Comparison of ENCODE assay signal across 26 cellular contexts in genomic region chr22:39511226-39511625, GRCh38. TPM values are rescaled to one million over a fixed set of nuclear protein-coding genes. Genes with fewer than 3 reads are reported as not detected.
DNase-seq lines count a peak whose midpoint lies in the region; ATAC-seq, FAIRE-seq and TF ChIP-seq lines count a peak whose summit lies in the region.
"Had no signal": no experiment of that assay in that cellular context is flagged by ENCODE, and none has a peak within 500 bp of the region (broad histone marks: within the 10 kb centered on the region; RNA-seq: fewer than 3 reads in every experiment).

No MANE protein-coding gene starts in this region.

- H2AFZ ChIP-seq in HepG2 (ENCODE audit: low read length) = no peak overlapping the region
- no peak overlapping the region for H2AFZ ChIP-seq in osteoblast (ENCODE audit: low read length)
- H2AFZ ChIP-seq: GM23248 had no signal

- BruUV-seq in HepG2 (replicated peaks; lab: Mats Ljungman, UMichigan) = no TSS peak

- H3K27ac Mint-ChIP-seq in stimulated activated naive B cell treated with anti-CD40 and anti-IgM and Interleukin-4, amounts not matched to agents 10 μg/mL and 1 μg/mL and 100 μg/mL, for 72 hours = peak overlapping the region; percentile 7
- H3K27ac Mint-ChIP-seq: CD4-positive, alpha-beta T cell; CD8-positive, alpha-beta memory T cell had no signal

- no peak overlapping the region for H3K27ac ChIP-seq in right atrium auricular region
- H3K27ac ChIP-seq in HepG2 (ENCODE audit: extremely low read length, insufficient read depth, low read length) = no peak overlapping the region
- H3K27ac ChIP-seq in osteoblast (ENCODE audit: low read depth, low read length) = no peak overlapping the region
- H3K27ac ChIP-seq: A549; BLaER1 treated with 17β-estradiol and CSF1 and Interleukin-3, amounts not matched to agents 10 nM and 100 nM; GM23248 had no signal

- H3K27me3 Mint-ChIP-seq in stimulated activated naive B cell treated with anti-CD40 and anti-IgM and Interleukin-4, amounts not matched to agents 10 μg/mL and 1 μg/mL and 100 μg/mL, for 72 hours = no peaks in the 10 kb centered on the region
- H3K27me3 Mint-ChIP-seq: CD4-positive, alpha-beta T cell had no signal

- H4K20me1 ChIP-seq in HepG2 (ENCODE audit: insufficient read depth, low read length) = peaks cover 32% of the 10 kb centered on the region
- peaks cover 43% of the 10 kb centered on the region for H4K20me1 ChIP-seq in osteoblast (ENCODE audit: insufficient read depth, low read length)

- H3K79me2 ChIP-seq in HepG2 (ENCODE audit: insufficient read depth, low read length) = peaks cover 38% of the 10 kb centered on the region
- H3K79me2 ChIP-seq in osteoblast (ENCODE audit: insufficient read depth, low read length) = peaks cover 60% of the 10 kb centered on the region

- in situ Hi-C loops in HepG2 (cut with HindIII; ENCODE audit: extremely low pct_ligation_motif_present, low pct_unique_long_range_greater_than_20kb) = no loop called here

- H3K4me2 ChIP-seq in HepG2 (ENCODE audit: low read depth, low read length) (no peak overlapping the region), osteoblast (ENCODE audit: insufficient read depth, low read length) (no peak overlapping the region)
- H3K4me2 ChIP-seq: A549; BLaER1 treated with 17β-estradiol and CSF1 and Interleukin-3, amounts not matched to agents 10 nM and 100 nM had no signal

- no peak overlapping the region for H3K4me3 Mint-ChIP-seq in stimulated activated naive B cell treated with anti-CD40 and anti-IgM and Interleukin-4, amounts not matched to agents 10 μg/mL and 1 μg/mL and 100 μg/mL, for 72 hours
- H3K4me3 Mint-ChIP-seq: CD14-positive monocyte; CD4-positive, alpha-beta T cell; CD8-positive, alpha-beta memory T cell had no signal

- no peak overlapping the region for H3K9ac ChIP-seq in HepG2 (ENCODE audit: insufficient read depth, low read depth, low read length)
- H3K9ac ChIP-seq: GM23248 had no signal

- H3K4me3 ChIP-seq in right atrium auricular region = no peak overlapping the region
- no peak overlapping the region for H3K4me3 ChIP-seq in HepG2 (replicated peaks in 1 of 3; ENCODE audit: insufficient read depth in 1 of 3, low read depth in 2 of 3, low read length in 3 of 3)
- no peak overlapping the region for H3K4me3 ChIP-seq in osteoblast (ENCODE audit: insufficient read depth, low read length)
- H3K4me3 ChIP-seq: A549; BLaER1 treated with 17β-estradiol and CSF1 and Interleukin-3, amounts not matched to agents 10 nM and 100 nM; GM12878; GM23248 had no signal

- no peak for FAIRE-seq in HepG2 (lab: Jason Lieb, UNC)
- FAIRE-seq: A549, D721Med, GM12878, GM19239 had no signal

- peaks cover 36 to 53% of the 10 kb centered on the region in 2 donors for H3K4me1 Mint-ChIP-seq in stimulated activated naive B cell treated with anti-CD40 and anti-IgM and Interleukin-4, amounts not matched to agents 10 μg/mL and 1 μg/mL and 100 μg/mL, for 72 hours

- H3K27me3 ChIP-seq in right atrium auricular region = no peaks in the 10 kb centered on the region
- no peaks in the 10 kb centered on the region for H3K27me3 ChIP-seq in HepG2 (ENCODE audit: control insufficient read depth in 1 of 2, insufficient read depth in 2 of 2, low read length in 2 of 2)
- H3K27me3 ChIP-seq in osteoblast (ENCODE audit: insufficient read depth, low read length) = no peaks in the 10 kb centered on the region
- H3K27me3 ChIP-seq: BE2C; BLaER1 treated with 17β-estradiol and CSF1 and Interleukin-3, amounts not matched to agents 10 nM and 100 nM had no signal

- CTCF ChIA-PET in HepG2 (lab: Yijun Ruan, JAX; ENCODE audit: low intra/inter-chr PET ratio, low total read pairs) = no interaction called here

- TF ChIP-seq EP300 in HepG2 (IDR thresholded peaks at IDR 0.05; ENCODE audit: low read depth in 2 of 2, low read length in 2 of 2) (no peak), HepG2 (CRISPR knock-in tag; IDR thresholded peaks at IDR 0.05; ENCODE audit: borderline replicate concordance) (no peak)

- TF ChIP-seq RAD21 in HepG2 (CRISPR knock-in tag; IDR thresholded peaks at IDR 0.05) = no peak

- POLR2A ChIA-PET in HepG2 (lab: Yijun Ruan, JAX) = interaction anchor here (1.1 to 2.3 kb wide), 3 partner anchors 9 to 15 kb away, joined by 5 to 7 read pairs (median 7); partner anchors contain the start of genes ATF4 and MIEF1

- WGBS in HepG2 (ENCODE audit: low lambda C conversion rate) = 98% methylated on average over 13 of the region's 13 CpGs

- peaks cover 59 to 74% of the 10 kb centered on the region in 2 donors for H3K36me3 Mint-ChIP-seq in stimulated activated naive B cell treated with anti-CD40 and anti-IgM and Interleukin-4, amounts not matched to agents 10 μg/mL and 1 μg/mL and 100 μg/mL, for 72 hours

- no peak for TF ChIP-seq CTCF in right atrium auricular region (IDR thresholded peaks at IDR 0.05)
- no peak for TF ChIP-seq CTCF in HepG2 (CRISPR knock-in tag; IDR thresholded peaks at IDR 0.05)
- TF ChIP-seq CTCF in osteoblast (IDR thresholded peaks at IDR 0.05; ENCODE audit: extremely low read depth, low read depth, low read length) = no peak

- no peaks in the 10 kb centered on the region for H3K9me3 Mint-ChIP-seq in stimulated activated naive B cell treated with anti-CD40 and anti-IgM and Interleukin-4, amounts not matched to agents 10 μg/mL and 1 μg/mL and 100 μg/mL, for 72 hours
- H3K9me3 Mint-ChIP-seq: CD14-positive monocyte; CD4-positive, alpha-beta T cell; CD8-positive, alpha-beta memory T cell had no signal

- no peak for TF ChIP-seq POLR2A in HepG2 (IDR thresholded peaks at IDR 0.05; ENCODE audit: insufficient read depth in 1 of 2, low read depth in 2 of 2, low read length in 2 of 2)

- no peaks in the 10 kb centered on the region for H3K9me3 ChIP-seq in right atrium auricular region
- no peaks in the 10 kb centered on the region for H3K9me3 ChIP-seq in HepG2 (ENCODE audit: low read length)
- H3K9me3 ChIP-seq in osteoblast (ENCODE audit: low read depth, low read length) = no peaks in the 10 kb centered on the region
- H3K9me3 ChIP-seq: A549; BE2C; BLaER1 treated with 17β-estradiol and CSF1 and Interleukin-3, amounts not matched to agents 10 nM and 100 nM had no signal

- peaks cover 0 to 13% of the 10 kb centered on the region in 2 donors for H3K4me1 ChIP-seq in right atrium auricular region
- peaks cover 13% of the 10 kb centered on the region; the same call in 1 of the 2 replicates for H3K4me1 ChIP-seq in HepG2 (ENCODE audit: insufficient read depth, low read length)
- peaks cover 11% of the 10 kb centered on the region for H3K4me1 ChIP-seq in osteoblast (ENCODE audit: insufficient read depth, low read length)
- H3K4me1 ChIP-seq: A549, BE2C had no signal

- no peak for ATAC-seq in Right ventricle myocardium superior (ENCODE audit: poor library complexity)
- no peak for ATAC-seq in HepG2
- no peak for ATAC-seq in stimulated activated naive B cell treated with anti-CD40 and anti-IgM and Interleukin-4, amounts not matched to agents 10 μg/mL and 1 μg/mL and 100 μg/mL, for 72 hours (replicated peaks)
- ATAC-seq in HG03520 (IDR thresholded peaks at IDR 0.05; ENCODE audit: unreplicated experiment) = no peak
- ATAC-seq in HG02623 (IDR thresholded peaks at IDR 0.05; ENCODE audit: unreplicated experiment) = no peak
- ATAC-seq: A549, GM12878 had no signal

- H3K36me3 ChIP-seq in right atrium auricular region (peaks cover 96% of the 10 kb centered on the region), HepG2 (replicated peaks in 1 of 2; ENCODE audit: control insufficient read depth in 1 of 2, insufficient read depth in 2 of 2, low read length in 2 of 2) (peaks cover 48 to 88% of the 10 kb centered on the region in 2 experiments), osteoblast (ENCODE audit: insufficient read depth, low read length) (peaks cover 73% of the 10 kb centered on the region)

- DNase-seq in Right ventricle myocardium superior (peak; percentile 31), right atrium auricular region (ENCODE audit: low spot score) (no peak), HepG2 (ENCODE audit: low spot score) (no peak), osteoblast (ENCODE audit: insufficient read length, low spot score, missing footprints) (peak; percentile 3), NCI-H146 (lab: John Stamatoyannopoulos, UW) (no peak)
- DNase-seq in stimulated activated naive B cell treated with anti-CD40 and anti-IgM and Interleukin-4, amounts not matched to agents 10 μg/mL and 1 μg/mL and 100 μg/mL, for 72 hours = no peak
- DNase-seq: 8988T; ACHN; AML-193; BE2C; CD4-positive, alpha-beta T cell; CD8-positive, alpha-beta memory T cell; DMS 273 treated with DMSO at 0.1 percent for 48 hours; DMS79; EL; GDM1; GM23248; HCEC 1CT had no signal

- intact Hi-C loops in Right ventricle myocardium superior (cut with DNase I) = no loop called here
- intact Hi-C loops in HepG2 (cut with micrococcal nuclease; ENCODE audit: unreplicated experiment) = no loop called here

RNA-seq across cellular contexts. Expression of gene ATF4, which starts 9.1 kb away (rescaled TPM):
- total RNA-seq in Right ventricle myocardium superior (200 TPM), right atrium auricular region (100 to 1,000 TPM; 155 to 256 TPM), HepG2 (2016; rRNA removed; fragmentation: Illumina TruSeq; extraction: Trizol) (442 and 486 TPM in 2 replicates), osteoblast (494 and 590 TPM in 2 replicates)
- 489 and 519 TPM in 2 replicates for total RNA-seq in HepG2 (2016; cell fraction: cytosol; rRNA removed; fragmentation: Illumina TruSeq; extraction: Trizol; ENCODE audit: low read depth)
- 409 and 471 TPM in 2 replicates for total RNA-seq in HepG2 (2016; cell fraction: insoluble cytoplasmic fraction; rRNA removed; fragmentation: Illumina TruSeq; extraction: Trizol)
- 1,028 and 1,060 TPM in 2 replicates for total RNA-seq in HepG2 (2016; cell fraction: membrane; rRNA removed; fragmentation: Illumina TruSeq; extraction: Trizol)
- 286 and 328 TPM in 2 replicates for total RNA-seq in HepG2 (2016; cell fraction: nucleus; rRNA removed; fragmentation: Illumina TruSeq; extraction: Trizol)
- 1,157 and 1,297 TPM in 2 replicates for polyA plus RNA-seq in HepG2 (2011; rRNA removed)
- 1,218 and 1,254 TPM in 2 replicates for polyA plus RNA-seq in HepG2 (2011; cell fraction: cytosol; rRNA removed)
- polyA plus RNA-seq in HepG2 (2011; cell fraction: nucleus; rRNA removed) = 1,279 and 1,395 TPM in 2 replicates
- polyA plus RNA-seq in HepG2 (2012) = 465 and 610 TPM in 2 replicates
- polyA plus RNA-seq in HepG2 (2016; cell fraction: cytosol; fragmentation: Illumina TruSeq; extraction: Trizol; ENCODE audit: low read depth) = 745 and 811 TPM in 2 replicates
- polyA plus RNA-seq in HepG2 (2016; cell fraction: insoluble cytoplasmic fraction; fragmentation: Illumina TruSeq; extraction: Trizol; ENCODE audit: low read depth) = 563 and 623 TPM in 2 replicates
- polyA plus RNA-seq in HepG2 (2016; cell fraction: membrane; fragmentation: Illumina TruSeq; extraction: Trizol; ENCODE audit: low read depth) = 1,265 and 1,282 TPM in 2 replicates
- 710 and 725 TPM in 2 replicates for polyA plus RNA-seq in HepG2 (2016; cell fraction: nucleus; fragmentation: Illumina TruSeq; extraction: Trizol; ENCODE audit: insufficient read depth, low read depth)
- polyA minus RNA-seq in HepG2 (2011; rRNA and poly(A)+ RNA removed; ENCODE audit: low replicate concordance) = 242 and 314 TPM in 2 replicates
- 175 and 193 TPM in 2 replicates for polyA minus RNA-seq in HepG2 (2011; cell fraction: cytosol; rRNA and poly(A)+ RNA removed)
- polyA minus RNA-seq in HepG2 (2011; cell fraction: nucleus; rRNA and poly(A)+ RNA removed) = 213 and 242 TPM in 2 replicates

RNA-seq across cellular contexts. Expression of gene MIEF1, which starts 9.1 kb away (rescaled TPM):
- total RNA-seq in Right ventricle myocardium superior = 16.7 TPM
- 10 to 100 TPM; 14.4 to 22.1 TPM for total RNA-seq in right atrium auricular region
- total RNA-seq in HepG2 (2016; rRNA removed; fragmentation: Illumina TruSeq; extraction: Trizol) = 34.8 and 41.4 TPM in 2 replicates
- total RNA-seq in HepG2 (2016; cell fraction: cytosol; rRNA removed; fragmentation: Illumina TruSeq; extraction: Trizol; ENCODE audit: low read depth) = 5.5 and 6.5 TPM in 2 replicates
- 33.7 and 36.8 TPM in 2 replicates for total RNA-seq in HepG2 (2016; cell fraction: insoluble cytoplasmic fraction; rRNA removed; fragmentation: Illumina TruSeq; extraction: Trizol)
- total RNA-seq in HepG2 (2016; cell fraction: membrane; rRNA removed; fragmentation: Illumina TruSeq; extraction: Trizol) = 22.9 and 23.9 TPM in 2 replicates
- total RNA-seq in HepG2 (2016; cell fraction: nucleus; rRNA removed; fragmentation: Illumina TruSeq; extraction: Trizol) = 26.2 and 27.8 TPM in 2 replicates
- polyA plus RNA-seq in HepG2 (2011; rRNA removed) = 21.7 and 22.3 TPM in 2 replicates
- 19.7 and 20.6 TPM in 2 replicates for polyA plus RNA-seq in HepG2 (2011; cell fraction: cytosol; rRNA removed)
- 24.5 and 25.2 TPM in 2 replicates for polyA plus RNA-seq in HepG2 (2011; cell fraction: nucleus; rRNA removed)
- 28.6 and 29.6 TPM in 2 replicates for polyA plus RNA-seq in HepG2 (2012)
- 2.6 and 3.1 TPM in 2 replicates for polyA plus RNA-seq in HepG2 (2016; cell fraction: cytosol; fragmentation: Illumina TruSeq; extraction: Trizol; ENCODE audit: low read depth)
- 31.2 and 35.5 TPM in 2 replicates for polyA plus RNA-seq in HepG2 (2016; cell fraction: insoluble cytoplasmic fraction; fragmentation: Illumina TruSeq; extraction: Trizol; ENCODE audit: low read depth)
- polyA plus RNA-seq in HepG2 (2016; cell fraction: membrane; fragmentation: Illumina TruSeq; extraction: Trizol; ENCODE audit: low read depth) = 11.4 and 11.8 TPM in 2 replicates
- polyA plus RNA-seq in HepG2 (2016; cell fraction: nucleus; fragmentation: Illumina TruSeq; extraction: Trizol; ENCODE audit: insufficient read depth, low read depth) = 32.6 and 32.8 TPM in 2 replicates
- 36.4 and 63.8 TPM in 2 replicates for polyA minus RNA-seq in HepG2 (2011; rRNA and poly(A)+ RNA removed; ENCODE audit: low replicate concordance)
- 19.3 and 21.8 TPM in 2 replicates for polyA minus RNA-seq in HepG2 (2011; cell fraction: cytosol; rRNA and poly(A)+ RNA removed)
- polyA minus RNA-seq in HepG2 (2011; cell fraction: nucleus; rRNA and poly(A)+ RNA removed) = 27.2 and 33.9 TPM in 2 replicates
- 21.8 and 23.5 TPM in 2 replicates for total RNA-seq in osteoblast

RNA-seq across cellular contexts. Expression of gene RPS19BP1, which starts 21.3 kb away (rescaled TPM):
- total RNA-seq in Right ventricle myocardium superior = 59.0 TPM
- 100 to 1,000 TPM in 1 of 2 donors, 10 to 100 TPM in 1; 88.1 to 135 TPM for total RNA-seq in right atrium auricular region
- 81.3 and 88.2 TPM in 2 replicates for total RNA-seq in HepG2 (2016; rRNA removed; fragmentation: Illumina TruSeq; extraction: Trizol)
- total RNA-seq in HepG2 (2016; cell fraction: cytosol; rRNA removed; fragmentation: Illumina TruSeq; extraction: Trizol; ENCODE audit: low read depth) = 128 and 142 TPM in 2 replicates
- total RNA-seq in HepG2 (2016; cell fraction: insoluble cytoplasmic fraction; rRNA removed; fragmentation: Illumina TruSeq; extraction: Trizol) = 77.0 and 92.6 TPM in 2 replicates
- 138 and 159 TPM in 2 replicates for total RNA-seq in HepG2 (2016; cell fraction: membrane; rRNA removed; fragmentation: Illumina TruSeq; extraction: Trizol)
- 32.9 and 36.8 TPM in 2 replicates for total RNA-seq in HepG2 (2016; cell fraction: nucleus; rRNA removed; fragmentation: Illumina TruSeq; extraction: Trizol)
- 44.3 and 47.8 TPM in 2 replicates for polyA plus RNA-seq in HepG2 (2011; rRNA removed)
- polyA plus RNA-seq in HepG2 (2011; cell fraction: cytosol; rRNA removed) = 48.9 and 72.7 TPM in 2 replicates
- 39.6 and 43.4 TPM in 2 replicates for polyA plus RNA-seq in HepG2 (2011; cell fraction: nucleus; rRNA removed)
- 22.5 and 32.4 TPM in 2 replicates for polyA plus RNA-seq in HepG2 (2012)
- 155 and 179 TPM in 2 replicates for polyA plus RNA-seq in HepG2 (2016; cell fraction: cytosol; fragmentation: Illumina TruSeq; extraction: Trizol; ENCODE audit: low read depth)
- 84.3 and 101 TPM in 2 replicates for polyA plus RNA-seq in HepG2 (2016; cell fraction: insoluble cytoplasmic fraction; fragmentation: Illumina TruSeq; extraction: Trizol; ENCODE audit: low read depth)
- 130 and 146 TPM in 2 replicates for polyA plus RNA-seq in HepG2 (2016; cell fraction: membrane; fragmentation: Illumina TruSeq; extraction: Trizol; ENCODE audit: low read depth)
- 72.3 and 78.7 TPM in 2 replicates for polyA plus RNA-seq in HepG2 (2016; cell fraction: nucleus; fragmentation: Illumina TruSeq; extraction: Trizol; ENCODE audit: insufficient read depth, low read depth)
- polyA minus RNA-seq in HepG2 (2011; rRNA and poly(A)+ RNA removed; ENCODE audit: low replicate concordance) = 8.8 and 14.5 TPM in 2 replicates
- 7.8 and 8.0 TPM in 2 replicates for polyA minus RNA-seq in HepG2 (2011; cell fraction: cytosol; rRNA and poly(A)+ RNA removed)
- polyA minus RNA-seq in HepG2 (2011; cell fraction: nucleus; rRNA and poly(A)+ RNA removed) = 12.2 and 13.9 TPM in 2 replicates
- 25.9 and 34.7 TPM in 2 replicates for total RNA-seq in osteoblast

RNA-seq across cellular contexts. Expression of gene MGAT3, which starts 54.4 kb away (rescaled TPM):
- total RNA-seq in Right ventricle myocardium superior (3.9 TPM), right atrium auricular region (10 to 100 TPM in 1 of 2 donors, 1 to 10 TPM in 1; 2.9 to 11.3 TPM), HepG2 (2016; rRNA removed; fragmentation: Illumina TruSeq; extraction: Trizol) (0.15 TPM in 1 of 2 replicates, not detected in the other), osteoblast (under 0.01 TPM in 1 of 2 replicates, not detected in the other)
- total RNA-seq in HepG2 (2016; cell fraction: cytosol; rRNA removed; fragmentation: Illumina TruSeq; extraction: Trizol; ENCODE audit: low read depth) = not detected in 2 replicates
- total RNA-seq in HepG2 (2016; cell fraction: insoluble cytoplasmic fraction; rRNA removed; fragmentation: Illumina TruSeq; extraction: Trizol) = 0.02 TPM in 1 of 2 replicates, not detected in the other
- not detected in 2 replicates for total RNA-seq in HepG2 (2016; cell fraction: membrane; rRNA removed; fragmentation: Illumina TruSeq; extraction: Trizol)
- not detected in 2 replicates for total RNA-seq in HepG2 (2016; cell fraction: nucleus; rRNA removed; fragmentation: Illumina TruSeq; extraction: Trizol)
- polyA plus RNA-seq in HepG2 (2011; rRNA removed) = 0.04 and 0.11 TPM in 2 replicates
- polyA plus RNA-seq in HepG2 (2011; cell fraction: cytosol; rRNA removed) = 0.03 and 0.11 TPM in 2 replicates
- polyA plus RNA-seq in HepG2 (2011; cell fraction: nucleus; rRNA removed) = 0.05 and 0.13 TPM in 2 replicates
- polyA plus RNA-seq in HepG2 (2012) = 0.08 and 0.09 TPM in 2 replicates
- not detected in 2 replicates for polyA plus RNA-seq in HepG2 (2016; cell fraction: cytosol; fragmentation: Illumina TruSeq; extraction: Trizol; ENCODE audit: low read depth)
- polyA plus RNA-seq in HepG2 (2016; cell fraction: insoluble cytoplasmic fraction; fragmentation: Illumina TruSeq; extraction: Trizol; ENCODE audit: low read depth) = not detected in 2 replicates
- not detected in 2 replicates for polyA plus RNA-seq in HepG2 (2016; cell fraction: membrane; fragmentation: Illumina TruSeq; extraction: Trizol; ENCODE audit: low read depth)
- polyA plus RNA-seq in HepG2 (2016; cell fraction: nucleus; fragmentation: Illumina TruSeq; extraction: Trizol; ENCODE audit: insufficient read depth, low read depth) = 0.11 TPM in 1 of 2 replicates, not detected in the other
- polyA minus RNA-seq in HepG2 (2011; rRNA and poly(A)+ RNA removed; ENCODE audit: low replicate concordance) = 0.10 and 0.33 TPM in 2 replicates
- 0.20 TPM in 1 of 2 replicates, not detected in the other for polyA minus RNA-seq in HepG2 (2011; cell fraction: cytosol; rRNA and poly(A)+ RNA removed)
- polyA minus RNA-seq in HepG2 (2011; cell fraction: nucleus; rRNA and poly(A)+ RNA removed) = not detected in 2 replicates
- total RNA-seq: GM23248 had no signal
- polyA plus RNA-seq: CD14-positive monocyte, GM23248 had no signal

RNA-seq across cellular contexts. Expression of gene CACNA1I, which starts 59.3 kb away (rescaled TPM):
- total RNA-seq in Right ventricle myocardium superior = 0.03 TPM
- under 1 TPM in 1 of 2 donors, not detected in 1; 0.08 TPM for total RNA-seq in right atrium auricular region
- not detected in 2 replicates for total RNA-seq in HepG2 (2016; rRNA removed; fragmentation: Illumina TruSeq; extraction: Trizol)
- not detected in 2 replicates for total RNA-seq in HepG2 (2016; cell fraction: cytosol; rRNA removed; fragmentation: Illumina TruSeq; extraction: Trizol; ENCODE audit: low read depth)
- total RNA-seq in HepG2 (2016; cell fraction: insoluble cytoplasmic fraction; rRNA removed; fragmentation: Illumina TruSeq; extraction: Trizol) = not detected in 2 replicates
- not detected in 2 replicates for total RNA-seq in HepG2 (2016; cell fraction: membrane; rRNA removed; fragmentation: Illumina TruSeq; extraction: Trizol)
- total RNA-seq in HepG2 (2016; cell fraction: nucleus; rRNA removed; fragmentation: Illumina TruSeq; extraction: Trizol) = not detected in 2 replicates
- not detected in 2 replicates for polyA plus RNA-seq in HepG2 (2011; rRNA removed)
- polyA plus RNA-seq in HepG2 (2011; cell fraction: cytosol; rRNA removed) = not detected in 2 replicates
- 0.02 TPM in 2 replicates for polyA plus RNA-seq in HepG2 (2011; cell fraction: nucleus; rRNA removed)
- 0.03 TPM in 1 of 2 replicates, not detected in the other for polyA plus RNA-seq in HepG2 (2012)
- not detected in 2 replicates for polyA plus RNA-seq in HepG2 (2016; cell fraction: cytosol; fragmentation: Illumina TruSeq; extraction: Trizol; ENCODE audit: low read depth)
- polyA plus RNA-seq in HepG2 (2016; cell fraction: insoluble cytoplasmic fraction; fragmentation: Illumina TruSeq; extraction: Trizol; ENCODE audit: low read depth) = not detected in 2 replicates
- polyA plus RNA-seq in HepG2 (2016; cell fraction: membrane; fragmentation: Illumina TruSeq; extraction: Trizol; ENCODE audit: low read depth) = not detected in 2 replicates
- not detected in 2 replicates for polyA plus RNA-seq in HepG2 (2016; cell fraction: nucleus; fragmentation: Illumina TruSeq; extraction: Trizol; ENCODE audit: insufficient read depth, low read depth)
- polyA minus RNA-seq in HepG2 (2011; rRNA and poly(A)+ RNA removed; ENCODE audit: low replicate concordance) = 0.04 and 0.05 TPM in 2 replicates
- not detected in 2 replicates for polyA minus RNA-seq in HepG2 (2011; cell fraction: cytosol; rRNA and poly(A)+ RNA removed)
- polyA minus RNA-seq in HepG2 (2011; cell fraction: nucleus; rRNA and poly(A)+ RNA removed) = not detected in 2 replicates
- under 0.01 TPM in 2 replicates for total RNA-seq in osteoblast
- total RNA-seq: GM23248 had no signal
- polyA plus RNA-seq: CD14-positive monocyte, GM23248 had no signal

Comparison
In these comparisons a context has a peak if more than half of its experiments do, and no peak if none do; other contexts are left out.
1. DNase-seq: peak in Right ventricle myocardium superior (single experiment) and osteoblast (single experiment); none in right atrium auricular region (single experiment), HepG2 (single experiment), stimulated activated naive B cell treated with anti-CD40 and anti-IgM and Interleukin-4, amounts not matched to agents 10 μg/mL and 1 μg/mL and 100 μg/mL, for 72 hours (single experiment) and NCI-H146 (single experiment).